1 cellular context compared by ENCODE assay signal in the genomic region with DNA sequence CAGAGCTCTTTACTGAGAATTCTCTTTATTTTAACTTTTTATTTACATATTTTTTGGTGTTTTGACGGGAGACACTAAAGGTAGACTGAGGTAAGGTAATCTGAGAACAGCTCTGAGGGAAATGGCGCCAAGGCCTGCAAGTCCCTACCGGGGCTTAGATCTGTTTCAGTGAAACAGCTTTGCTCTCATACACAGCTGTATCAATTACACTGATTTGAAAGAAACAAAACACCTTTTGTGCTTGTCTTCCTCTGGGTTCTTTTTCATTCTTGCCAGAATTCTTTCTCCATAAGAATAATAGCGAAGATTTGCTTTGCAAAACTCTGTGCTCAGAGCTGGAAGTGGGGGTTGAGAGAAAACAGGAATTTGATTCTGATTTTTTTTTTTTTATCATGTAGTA.
TF ChIP-seq lines count a peak whose summit lies in the region.

No MANE protein-coding gene starts in this region.

TF ChIP-seq in H1, 55 proteins besides CTCF, POLR2A, EP300 and RAD21:
- TF ChIP-seq SP2 (IDR thresholded peaks at IDR 0.05; ENCODE audit: low read length): no peak
- no peak for TF ChIP-seq NRF1 (IDR thresholded peaks at IDR 0.05; ENCODE audit: low read depth, low read length)
- TF ChIP-seq POU5F1 (IDR thresholded peaks at IDR 0.05; ENCODE audit: low read depth, low read length): no peak
- no peak for TF ChIP-seq NANOG (IDR thresholded peaks at IDR 0.05; ENCODE audit: insufficient read depth, low read depth, low read length, poor library complexity, severe bottlenecking)
- no peak for TF ChIP-seq PHF8 (conservative IDR thresholded peaks at IDR 0.05; ENCODE audit: low read depth, low read length)
- no peak for TF ChIP-seq SIN3A (conservative IDR thresholded peaks at IDR 0.05 in 1 of 2, IDR thresholded peaks at IDR 0.05 in 1 of 2; ENCODE audit: low read depth in 1 of 2, low read length in 2 of 2)
- no peak for TF ChIP-seq ZNF274 (IDR thresholded peaks at IDR 0.05; ENCODE audit: borderline replicate concordance, extremely low read depth, low read length)
- no peak for TF ChIP-seq EGR1 (IDR thresholded peaks at IDR 0.05; ENCODE audit: borderline replicate concordance, low read depth, low read length)
- no peak for TF ChIP-seq BACH1 (IDR thresholded peaks at IDR 0.05; ENCODE audit: low read length)
